ENCODE assay signal across 15 cellular contexts in the genomic region with DNA sequence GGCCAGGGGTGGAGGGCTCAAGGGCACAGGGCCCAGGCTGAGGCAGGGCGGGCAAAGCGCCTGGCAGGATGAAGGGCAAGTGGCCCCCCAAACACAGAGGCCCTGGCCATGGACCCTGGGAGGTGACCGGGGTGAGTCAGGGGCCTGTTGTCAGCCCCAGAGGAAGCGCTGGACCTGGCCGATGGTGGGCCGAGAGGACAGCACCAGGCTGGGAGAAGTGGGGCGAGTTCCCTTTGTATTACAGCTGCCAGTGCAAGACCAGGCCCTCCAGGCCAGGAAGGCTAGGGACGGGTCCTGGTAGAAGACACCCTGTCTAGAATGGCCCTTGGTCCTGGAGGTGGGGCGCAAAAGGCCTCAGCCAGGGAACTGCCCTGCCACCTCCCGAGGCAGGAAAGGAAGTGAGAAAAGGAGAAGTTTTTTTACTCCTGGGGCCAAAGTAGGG. TPM values are rescaled to one million over a fixed set of nuclear protein-coding genes. Genes with fewer than 3 reads are reported as not detected.
DNase-seq lines count a peak whose midpoint lies in the region; ATAC-seq and TF ChIP-seq lines count a peak whose summit lies in the region.
"Had no signal": no experiment of that assay in that cellular context is flagged by ENCODE, and none has a peak within 500 bp of the region (broad histone marks: within the 10 kb centered on the region; RNA-seq: fewer than 3 reads in every experiment).

No MANE protein-coding gene starts in this region.

- H3K27ac ChIP-seq in KOPT-K1 (ENCODE audit: low read depth, low read length, poor library complexity, severe bottlenecking) (peak overlapping the region; percentile 85), ovary (peak overlapping the region in 1 of 2 donors; percentile 39)
- H3K27ac ChIP-seq: SJSA1 had no signal

- H3K4me1 ChIP-seq in adipocyte (ENCODE audit: control insufficient read depth, insufficient read depth, low read length) (no peaks in the 10 kb centered on the region), ovary (ENCODE audit: insufficient read depth) (peaks cover 1% of the 10 kb centered on the region)
- H3K4me1 ChIP-seq: SJSA1 had no signal

- H3K4me3 Mint-ChIP-seq in T-helper 2 cell treated with Interferon-gamma antibody and Interleukin-4, amounts not matched to agents 5 μg/mL and 100 μg/mL, for 36 hours = no peak overlapping the region

- no peak for TF ChIP-seq EP300 in ovary (IDR thresholded peaks at IDR 0.05)

- no peak for ATAC-seq in esophagus mucosa

- TF ChIP-seq POLR2A in ovary (IDR thresholded peaks at IDR 0.05) (no peak), erythroblast (IDR thresholded peaks at IDR 0.05; ENCODE audit: low read length) (no peak)

- H3K27me3 ChIP-seq in adipocyte (replicated peaks; ENCODE audit: control insufficient read depth, insufficient read depth, low read length) = no peaks in the 10 kb centered on the region
- no peaks in the 10 kb centered on the region for H3K27me3 ChIP-seq in ovary
- H3K27me3 ChIP-seq: SJSA1 had no signal

- no peaks in the 10 kb centered on the region for H3K27me3 Mint-ChIP-seq in T-helper 2 cell treated with Interferon-gamma antibody and Interleukin-4, amounts not matched to agents 5 μg/mL and 100 μg/mL, for 36 hours (ENCODE audit: low read depth)

- H3K36me3 ChIP-seq in KOPT-K1 (ENCODE audit: insufficient read depth, low read length) (peaks cover 8% of the 10 kb centered on the region; the same call in 1 of the 2 replicates), adipocyte (ENCODE audit: control insufficient read depth, insufficient read depth, low read length, severe bottlenecking) (peaks cover 45% of the 10 kb centered on the region), ovary (no peaks in the 10 kb centered on the region)

- peak overlapping the region; percentile 0 for H3K27ac Mint-ChIP-seq in T-helper 2 cell treated with Interferon-gamma antibody and Interleukin-4, amounts not matched to agents 5 μg/mL and 100 μg/mL, for 36 hours

- WGBS in ovary, 3 donors = 75 to 82% (median 78%) methylated on average over 10 of the region's 10 CpGs

- DNase-seq in T-helper 2 cell treated with Interferon-gamma antibody and Interleukin-4, amounts not matched to agents 5 μg/mL and 100 μg/mL, for 36 hours (ENCODE audit: low spot score) = no peak
- DNase-seq in T-helper 2 cell (no peak), adipocyte (ENCODE audit: low read depth) (no peak), ovary (peak in 3 of 5 donors; percentile 15 to 33 (median 31)), erythroblast (lab: John Stamatoyannopoulos, UW) (no peak)
- DNase-seq in stimulated activated naive CD4-positive, alpha-beta T cell treated with Interleukin-2 at 50 U/mL for 16 hours (lab: John Stamatoyannopoulos, UW) = no peak
- DNase-seq: GF-D8, mammary epithelial cell, NCI-H345 had no signal

- H3K4me1 Mint-ChIP-seq in T-helper 2 cell treated with Interferon-gamma antibody and Interleukin-4, amounts not matched to agents 5 μg/mL and 100 μg/mL, for 36 hours (ENCODE audit: low read depth) = peaks cover 46% of the 10 kb centered on the region

- H3K9ac ChIP-seq in adipocyte (ENCODE audit: low read length) = peak overlapping the region; percentile 21

- no peaks in the 10 kb centered on the region for H3K9me3 Mint-ChIP-seq in T-helper 2 cell treated with Interferon-gamma antibody and Interleukin-4, amounts not matched to agents 5 μg/mL and 100 μg/mL, for 36 hours

- H3K9me3 ChIP-seq in KOPT-K1 (ENCODE audit: insufficient read depth, low read length, poor library complexity, severe bottlenecking) (no peaks in the 10 kb centered on the region), adipocyte (ENCODE audit: control insufficient read depth, low read length) (no peaks in the 10 kb centered on the region), ovary (no peaks in the 10 kb centered on the region)
- H3K9me3 ChIP-seq: SJSA1 had no signal

- TF ChIP-seq CTCF in ovary (IDR thresholded peaks at IDR 0.05) = no peak

- intact Hi-C loops in ovary (cut with DNase I) = no loop called here

- peaks cover 18% of the 10 kb centered on the region for H3K36me3 Mint-ChIP-seq in T-helper 2 cell treated with Interferon-gamma antibody and Interleukin-4, amounts not matched to agents 5 μg/mL and 100 μg/mL, for 36 hours (ENCODE audit: low read depth)

- H3K4me3 ChIP-seq in adipocyte (ENCODE audit: low read length) = no peak overlapping the region
- H3K4me3 ChIP-seq in ovary = no peak overlapping the region
- H3K4me3 ChIP-seq: SJSA1 had no signal

RNA-seq across cellular contexts. Expression of gene CXCR5, which starts 12.8 kb away (rescaled TPM):
- total RNA-seq in ovary (under 1 TPM in 1 of 7 donors, not detected in 6; 0.05 TPM), esophagus mucosa (0.20 TPM)
- polyA plus RNA-seq in ovary = under 1 TPM in 1 of 2 donors, not detected in 1; 0.17 TPM
- total RNA-seq: A673, LHCN-M2, mammary epithelial cell, SJSA1, skeletal muscle tissue had no signal
- polyA plus RNA-seq: mammary epithelial cell had no signal

RNA-seq across cellular contexts. Expression of gene BCL9L, which starts 29.2 kb away (rescaled TPM):
- total RNA-seq in ovary (100 to 1,000 TPM in 1 of 7 donors, 10 to 100 TPM in 6; 12.9 to 145 (median 79.9) TPM), esophagus mucosa (44.6 TPM)
- polyA plus RNA-seq in ovary = 10 to 100 TPM in 1 of 2 donors, 1 to 10 TPM in 1; 5.5 to 31.2 TPM

RNA-seq across cellular contexts. Expression of gene UPK2, which starts 59.6 kb away (rescaled TPM):
- total RNA-seq in ovary (not detected), esophagus mucosa (0.32 TPM)
- polyA plus RNA-seq in ovary = under 1 TPM in 1 of 2 donors, not detected in 1; 0.13 TPM
- total RNA-seq: A673, LHCN-M2, SJSA1, skeletal muscle tissue had no signal

Comparison
In these comparisons a context has a peak if more than half of its experiments do, and no peak if none do; other contexts are left out.
1. DNase-seq: peak in ovary (3 of 5); none in T-helper 2 cell treated with Interferon-gamma antibody and Interleukin-4, amounts not matched to agents 5 μg/mL and 100 μg/mL, for 36 hours (single experiment), T-helper 2 cell (0 of 5), adipocyte (single experiment), stimulated activated naive CD4-positive, alpha-beta T cell treated with Interleukin-2 at 50 U/mL for 16 hours (single experiment) and erythroblast (0 of 2).